In genomic region chr5:77777911-77778310, GRCh38 we compare ENCODE assay signal across 16 cellular contexts.
"Had no signal": no experiment of that assay in that cellular context is flagged by ENCODE, and none has a peak within 500 bp of the region (broad histone marks: within the 10 kb centered on the region; RNA-seq: fewer than 3 reads in every experiment).

No MANE protein-coding gene starts in this region.

- H3K4me3 ChIP-seq: cardiac muscle cell, heart right ventricle, neural progenitor cell, stomach, suprapubic skin, tibial nerve had no signal

- H3K9me3 ChIP-seq: heart right ventricle, stomach, suprapubic skin, tibial nerve had no signal

- H3K27me3 Mint-ChIP-seq: activated CD4-positive, alpha-beta memory T cell treated with anti-CD3 and anti-CD28 coated beads, Interleukin-2, amount 10 ng/mL, durations not matched to agents 7 days and 5 days; dendritic cell treated with granulocyte-macrophage colony-stimulating factor and Interleukin-4, amounts not matched to agents 40 ng/mL and 50 ng/mL, for 4 days had no signal

- H3K36me3 ChIP-seq: cardiac muscle cell, neural progenitor cell, stomach, suprapubic skin, tibial nerve had no signal

- H3K4me2 ChIP-seq: neural progenitor cell had no signal

- H3K4me3 Mint-ChIP-seq: dendritic cell treated with granulocyte-macrophage colony-stimulating factor and Interleukin-4, amounts not matched to agents 40 ng/mL and 50 ng/mL, for 4 days had no signal

- H3K27ac Mint-ChIP-seq: dendritic cell treated with granulocyte-macrophage colony-stimulating factor and Interleukin-4, amounts not matched to agents 40 ng/mL and 50 ng/mL, for 4 days; neural progenitor cell had no signal

- FAIRE-seq: urothelium cell line had no signal

- DNase-seq: activated CD4-positive, alpha-beta memory T cell treated with anti-CD3 and anti-CD28 coated beads, Interleukin-2, amount 10 ng/mL, durations not matched to agents 7 days and 5 days; activated naive CD4-positive, alpha-beta T cell; effector CD4-positive, alpha-beta T cell; erythroblast; foreskin fibroblast; heart right ventricle; left cardiac atrium; retina; stomach had no signal

- H3K9ac ChIP-seq: neural progenitor cell had no signal

- H3K9me3 Mint-ChIP-seq: activated CD4-positive, alpha-beta memory T cell treated with anti-CD3 and anti-CD28 coated beads, Interleukin-2, amount 10 ng/mL, durations not matched to agents 7 days and 5 days; activated T-helper 1 cell treated with anti-CD3 and anti-CD28 coated beads, Interleukin-12 subunit alpha, Interleukin-12 subunit beta, Interleukin-2, Interleukin-4 antibody, amounts not matched to agents 30 ng/mL and 10 ng/mL and 1 ng/mL, durations not matched to agents 14 hours and 24 hours and 36 hours; dendritic cell treated with granulocyte-macrophage colony-stimulating factor and Interleukin-4, amounts not matched to agents 40 ng/mL and 50 ng/mL, for 4 days; neural progenitor cell had no signal

- ATAC-seq: heart right ventricle, left cardiac atrium had no signal

- H2AFZ ChIP-seq: neural progenitor cell had no signal

- H3K27ac ChIP-seq: cardiac muscle cell, heart right ventricle, neural progenitor cell, stomach, suprapubic skin, tibial nerve had no signal

- H3K27me3 ChIP-seq: cardiac muscle cell, heart right ventricle, neural progenitor cell, stomach, suprapubic skin, tibial nerve had no signal
